10 cellular contexts compared by ENCODE assay signal in genomic region chr7:50812847-50813475, GRCh38. TPM values are rescaled to one million over a fixed set of nuclear protein-coding genes. Genes with fewer than 3 reads are reported as not detected.
DNase-seq lines count a peak whose midpoint lies in the region; ATAC-seq, FAIRE-seq and TF ChIP-seq lines count a peak whose summit lies in the region.
"Had no signal": no experiment of that assay in that cellular context is flagged by ENCODE, and none has a peak within 500 bp of the region (broad histone marks: within the 10 kb centered on the region; RNA-seq: fewer than 3 reads in every experiment).

No MANE protein-coding gene starts in this region.

- H2AFZ ChIP-seq in hepatocyte = no peak overlapping the region

- H3K4me1 ChIP-seq in body of pancreas (peaks cover 23% of the 10 kb centered on the region), hepatocyte (ENCODE audit: insufficient read depth) (no peaks in the 10 kb centered on the region), thoracic aorta (ENCODE audit: control insufficient read depth in 1 of 2, low read depth in 2 of 2) (peaks cover 4 to 9% of the 10 kb centered on the region in 2 donors)

- H3K79me2 ChIP-seq in hepatocyte = no peaks in the 10 kb centered on the region

- H3K4me3 ChIP-seq in body of pancreas (no peak overlapping the region), hepatocyte (no peak overlapping the region), thoracic aorta (no peak overlapping the region)
- H3K4me3 ChIP-seq: GM12878 had no signal

- no peak overlapping the region for H3K4me2 ChIP-seq in hepatocyte

- H3K27me3 ChIP-seq in body of pancreas (no peaks in the 10 kb centered on the region), hepatocyte (no peaks in the 10 kb centered on the region), thoracic aorta (replicated peaks; ENCODE audit: insufficient read depth) (no peaks in the 10 kb centered on the region)

- FAIRE-seq in GM12892 (lab: Jason Lieb, UNC) = no peak
- FAIRE-seq: GM12878 had no signal

- ATAC-seq in body of pancreas (peak; percentile 99), thoracic aorta (ENCODE audit: insufficient number of reproducible peaks, low FRiP score, low read depth) (peak; percentile 16)
- ATAC-seq: GM12878 had no signal

- H4K20me1 ChIP-seq in hepatocyte (ENCODE audit: insufficient read depth, poor library complexity, severe bottlenecking) = no peaks in the 10 kb centered on the region

- TF ChIP-seq CTCF in body of pancreas (IDR thresholded peaks at IDR 0.05) = no peak
- TF ChIP-seq CTCF in hepatocyte (IDR thresholded peaks at IDR 0.05; ENCODE audit: poor library complexity) = no peak
- TF ChIP-seq CTCF in thoracic aorta (IDR thresholded peaks at IDR 0.05) = no peak

- intact Hi-C loops in body of pancreas (cut with DNase I) = no loop called here

- no peaks in the 10 kb centered on the region for H3K9me2 ChIP-seq in hepatocyte (replicated peaks; ENCODE audit: insufficient read depth)

- peak in 1 of 3 donors; percentile 15 for TF ChIP-seq POLR2A in body of pancreas (IDR thresholded peaks at IDR 0.05)
- TF ChIP-seq POLR2A in GM12892 (IDR thresholded peaks at IDR 0.05; ENCODE audit: low read depth, low read length) = no peak

- H3K36me3 ChIP-seq in body of pancreas (replicated peaks in 1 of 2; ENCODE audit: insufficient read depth in 1 of 2, low read depth in 2 of 2) = no peaks in the 10 kb centered on the region
- no peaks in the 10 kb centered on the region for H3K36me3 ChIP-seq in hepatocyte (replicated peaks; ENCODE audit: insufficient read depth, low read depth)
- H3K36me3 ChIP-seq in thoracic aorta = no peaks in the 10 kb centered on the region

- DNase-seq in HS-5 (ENCODE audit: low read depth) (peak; percentile 53), body of pancreas (peak; percentile 90 to 93 (median 91)), hepatocyte (ENCODE audit: low spot score) (peak; percentile 74), thoracic aorta (ENCODE audit: low spot score) (peak; percentile 34), GM12892 (ENCODE audit: insufficient read length) (no peak), NCI-H2107 treated with DMSO at 0.1 percent for 48 hours (lab: John Stamatoyannopoulos, UW; ENCODE audit: unreplicated experiment) (no peak), epidermal melanocyte (ENCODE audit: insufficient read length, low spot score) (no peak), NCI-H345 treated with DMSO at 0.1 percent for 48 hours (lab: John Stamatoyannopoulos, UW; ENCODE audit: unreplicated experiment) (no peak)
- DNase-seq: activated CD4-positive, alpha-beta T cell treated with anti-CD3 and anti-CD28 coated beads, Interleukin-2, amount 50 U/mL, for 48 hours had no signal

- peak overlapping the region in 3 of 4 donors; percentile 9 to 60 (median 48) for H3K27ac ChIP-seq in body of pancreas
- H3K27ac ChIP-seq in hepatocyte = no peak overlapping the region
- no peak overlapping the region for H3K27ac ChIP-seq in thoracic aorta

- WGBS in body of pancreas, 2 donors = 50 to 69% methylated on average over 1 of the region's 1 CpG
- 76% methylated on average over 1 of the region's 1 CpG for WGBS in hepatocyte (ENCODE audit: low lambda C conversion rate, missing lambda C conversion rate)

- peaks cover 0 to 5% (median 0%) of the 10 kb centered on the region in 3 donors for H3K9me3 ChIP-seq in body of pancreas
- H3K9me3 ChIP-seq in hepatocyte (ENCODE audit: low read depth) = no peaks in the 10 kb centered on the region
- no peaks in the 10 kb centered on the region for H3K9me3 ChIP-seq in thoracic aorta

RNA-seq across cellular contexts. Expression of gene GRB10, which starts 30.3 kb away (rescaled TPM):
- 100 to 1,000 TPM; 130 to 229 TPM for total RNA-seq in body of pancreas
- total RNA-seq in hepatocyte = 51.0 and 65.9 TPM in 2 replicates
- 47.6 and 53.4 TPM in 2 replicates for polyA plus RNA-seq in hepatocyte
- total RNA-seq in thoracic aorta = 100 to 1,000 TPM in 1 of 2 donors, 10 to 100 TPM in 1; 59.2 to 104 TPM
- polyA plus RNA-seq in GM12892 (2012; ENCODE audit: missing spikeins) = not detected

Comparison
In these comparisons a context has a peak if more than half of its experiments do, and no peak if none do; other contexts are left out.
1. DNase-seq: peak in HS-5 (single experiment), body of pancreas (4 of 4), hepatocyte (single experiment) and thoracic aorta (single experiment); none in GM12892 (single experiment), NCI-H2107 treated with DMSO at 0.1 percent for 48 hours (single experiment), epidermal melanocyte (single experiment) and NCI-H345 treated with DMSO at 0.1 percent for 48 hours (single experiment).
2. H3K27ac ChIP-seq: peak in body of pancreas (3 of 4); none in hepatocyte (single experiment) and thoracic aorta (0 of 2).